ENCODE assay signal across 17 cellular contexts in genomic region chr5:116032991-116033390, GRCh38. TPM values are rescaled to one million over a fixed set of nuclear protein-coding genes. Genes with fewer than 3 reads are reported as not detected.
DNase-seq lines count a peak whose midpoint lies in the region; ATAC-seq, FAIRE-seq and TF ChIP-seq lines count a peak whose summit lies in the region.
"Had no signal": no experiment of that assay in that cellular context is flagged by ENCODE, and none has a peak within 500 bp of the region (broad histone marks: within the 10 kb centered on the region; RNA-seq: fewer than 3 reads in every experiment).

No MANE protein-coding gene starts in this region.

- no peak for TF ChIP-seq POLR2A in GM12891 (IDR thresholded peaks at IDR 0.05; ENCODE audit: low read depth, low read length)
- TF ChIP-seq POLR2A in HCT116 (IDR thresholded peaks at IDR 0.05; ENCODE audit: borderline replicate concordance, extremely low read depth, insufficient read depth, insufficient read length) = no peak

- H3K9me3 ChIP-seq in HCT116 (ENCODE audit: control insufficient read depth in 1 of 2, insufficient read depth in 1 of 2, low read depth in 1 of 2, low read length in 2 of 2) (no peaks in the 10 kb centered on the region), Loucy (ENCODE audit: insufficient read depth, low read depth, low read length) (no peaks in the 10 kb centered on the region)
- H3K9me3 ChIP-seq: right atrium auricular region had no signal

- H2AFZ ChIP-seq in HCT116 (ENCODE audit: low read depth, low read length, poor library complexity, severe bottlenecking) (no peak overlapping the region), Loucy (ENCODE audit: low read length) (no peak overlapping the region)

- no peaks in the 10 kb centered on the region for H3K36me3 Mint-ChIP-seq in activated naive CD4-positive, alpha-beta T cell treated with anti-CD3 and anti-CD28 coated beads, Interleukin-2, amount 50 U/mL, for 72 hours
- H3K36me3 Mint-ChIP-seq: mesothelial cell of epicardium had no signal

- RAD21 ChIA-PET in HCT116 (lab: Charles Lee; ENCODE audit: low non-redundant PET in 1 of 2, low total read pairs in 2 of 2, uncharacterized antibody in 2 of 2, unreplicated experiment in 2 of 2) = no interaction called here

- H3K9ac ChIP-seq in HCT116 (ENCODE audit: low read length) (peak overlapping the region; percentile 30; the same call in 1 of the 2 replicates), Loucy (ENCODE audit: low read depth, low read length, poor library complexity, severe bottlenecking) (no peak overlapping the region)

- POLR2A ChIA-PET in HCT116 (lab: Charles Lee) = interaction anchor here (1.0 kb wide), 1 partner anchor 192 kb away, joined by 3 read pairs; the partner anchor contains the start of gene ATG12

- peak overlapping the region; percentile 46; the same call in 1 of the 2 replicates for H3K4me2 ChIP-seq in HCT116 (ENCODE audit: low read length)
- H3K4me2 ChIP-seq in Loucy (ENCODE audit: low read depth, low read length, poor library complexity, severe bottlenecking) = peak overlapping the region; percentile 27

- H3K27ac Mint-ChIP-seq in activated naive CD4-positive, alpha-beta T cell treated with anti-CD3 and anti-CD28 coated beads, Interleukin-2, amount 50 U/mL, for 72 hours = no peak overlapping the region
- H3K27ac Mint-ChIP-seq: mesothelial cell of epicardium had no signal

- CTCF ChIA-PET in HCT116 (lab: Charles Lee) = interaction anchor here (0.6 to 1.0 kb wide), 2 partner anchors 13 to 145 kb away, joined by 3 to 5 read pairs; no protein-coding TSS in a partner anchor

- H4K20me1 ChIP-seq in HCT116 (ENCODE audit: insufficient read depth) (no peaks in the 10 kb centered on the region), Loucy (ENCODE audit: insufficient read depth, low read length, poor library complexity, severe bottlenecking) (no peaks in the 10 kb centered on the region)

- peak; percentile 63 for FAIRE-seq in GM12891 (lab: Jason Lieb, UNC)

- H3K79me2 ChIP-seq in HCT116 (ENCODE audit: insufficient read depth, low read length) = no peaks in the 10 kb centered on the region
- no peaks in the 10 kb centered on the region for H3K79me2 ChIP-seq in Loucy (ENCODE audit: insufficient read depth, low read length)

- no peak for TF ChIP-seq CTCF in HCT116 (IDR thresholded peaks at IDR 0.05 in 2 of 3, conservative IDR thresholded peaks at IDR 0.05 in 1 of 3; ENCODE audit: borderline replicate concordance in 1 of 3, insufficient read depth in 1 of 3, low read depth in 2 of 3, low read length in 2 of 3)
- TF ChIP-seq CTCF in Loucy (conservative IDR thresholded peaks at IDR 0.05; ENCODE audit: low read length) = no peak

- H3K27me3 ChIP-seq in HCT116 (ENCODE audit: insufficient read depth, low read length) (no peaks in the 10 kb centered on the region), Loucy (ENCODE audit: insufficient read depth, low read length, poor library complexity, severe bottlenecking) (no peaks in the 10 kb centered on the region)
- H3K27me3 ChIP-seq: right atrium auricular region had no signal

- H3K9me3 Mint-ChIP-seq in activated naive CD4-positive, alpha-beta T cell treated with anti-CD3 and anti-CD28 coated beads, Interleukin-2, amount 50 U/mL, for 72 hours = no peaks in the 10 kb centered on the region
- H3K9me3 Mint-ChIP-seq: mesothelial cell of epicardium had no signal

- intact Hi-C loops in HCT116 (cut with micrococcal nuclease) = loop anchor here (1.0 to 2.0 kb wide), 3 partner anchors 103 to 399 kb away; no protein-coding TSS in a partner anchor

- H3K36me3 ChIP-seq in HCT116 (ENCODE audit: control insufficient read depth in 1 of 2, insufficient read depth in 2 of 2, low read length in 2 of 2) (peaks cover 0 to 8% of the 10 kb centered on the region in 2 experiments; a peak in 1 of 4 replicates), Loucy (ENCODE audit: insufficient read depth, low read length) (no peaks in the 10 kb centered on the region)
- H3K36me3 ChIP-seq: right atrium auricular region had no signal

- no peaks in the 10 kb centered on the region for H3F3A ChIP-seq in Loucy (ENCODE audit: low read depth)

- H3K27ac ChIP-seq in HCT116 (ENCODE audit: low read depth, low read length) = peak overlapping the region; percentile 52
- H3K27ac ChIP-seq: right atrium auricular region had no signal

- no TSS peak for BruUV-seq in HCT116 (replicated peaks; lab: Mats Ljungman, UMichigan)

- ATAC-seq in GM19395 (IDR thresholded peaks at IDR 0.05; ENCODE audit: unreplicated experiment) (peak; percentile 58), HCT116 (no peak)
- no peak for ATAC-seq in activated naive CD4-positive, alpha-beta T cell treated with anti-CD3 and anti-CD28 coated beads, Interleukin-2, amount 50 U/mL, for 72 hours
- ATAC-seq: Right ventricle myocardium inferior had no signal

- DNase-seq in GM12891 (ENCODE audit: insufficient read length, low spot score) (no peak), HCT116 (ENCODE audit: low read depth, low spot score) (no peak), RPMI8226 (no peak), OCI-M1 (lab: John Stamatoyannopoulos, UW) (no peak), DMS153 treated with DMSO at 0.1 percent for 48 hours (lab: John Stamatoyannopoulos, UW; ENCODE audit: unreplicated experiment) (no peak)
- DNase-seq in activated naive CD4-positive, alpha-beta T cell treated with anti-CD3 and anti-CD28 coated beads, Interleukin-2, amount 50 U/mL, for 72 hours (ENCODE audit: low spot score in 2 of 2) = no peak
- DNase-seq: activated gamma-delta T cell treated with Interleukin-2 at 50 U/mL for 16 hours, NCI-H1930, NCI-H446 treated with DMSO at 0.1 percent for 48 hours had no signal

- H3K4me3 ChIP-seq in HCT116 (replicated peaks in 1 of 2; ENCODE audit: low read depth in 1 of 2, low read length in 2 of 2) (no peak overlapping the region), Loucy (ENCODE audit: low read length, poor library complexity, severe bottlenecking) (no peak overlapping the region)
- H3K4me3 ChIP-seq: right atrium auricular region had no signal

- H3K9me2 ChIP-seq in HCT116 (ENCODE audit: insufficient read depth) = no peaks in the 10 kb centered on the region
- H3K9me2 ChIP-seq in Loucy (replicated peaks; ENCODE audit: low read depth, low read length) = no peaks in the 10 kb centered on the region

- TF ChIP-seq RAD21 in HCT116 (IDR thresholded peaks at IDR 0.05; ENCODE audit: low read depth) = no peak

- peaks cover 26 to 70% of the 10 kb centered on the region in 2 experiments for H3K4me1 ChIP-seq in HCT116 (ENCODE audit: control insufficient read depth in 1 of 2, insufficient read depth in 2 of 2, low read length in 2 of 2)
- H3K4me1 ChIP-seq in Loucy (ENCODE audit: insufficient read depth, low read length, poor library complexity, severe bottlenecking) = peaks cover 43% of the 10 kb centered on the region
- H3K4me1 ChIP-seq: right atrium auricular region had no signal

TF ChIP-seq in GM12891, 5 proteins besides CTCF, POLR2A, EP300 and RAD21:
- no peak for TF ChIP-seq POLR2AphosphoS5 (IDR thresholded peaks at IDR 0.05; ENCODE audit: low read depth, low read length)
- TF ChIP-seq TAF1 (IDR thresholded peaks at IDR 0.05; ENCODE audit: low read depth, low read length) = no peak
- no peak for TF ChIP-seq SPI1 (IDR thresholded peaks at IDR 0.05; ENCODE audit: low read depth, low read length)
- no peak for TF ChIP-seq POU2F2 (IDR thresholded peaks at IDR 0.05; ENCODE audit: low read depth, low read length)
- no peak for TF ChIP-seq PAX5 (IDR thresholded peaks at IDR 0.05; ENCODE audit: insufficient read depth, low read length, severe bottlenecking)

TF ChIP-seq in HCT116, 20 proteins besides CTCF, POLR2A, EP300 and RAD21:
- TF ChIP-seq SP1 (IDR thresholded peaks at IDR 0.05; ENCODE audit: low read depth) (no peak), CBX3 (IDR thresholded peaks at IDR 0.05; ENCODE audit: low read depth) (no peak), MAX (IDR thresholded peaks at IDR 0.05) (no peak), ZNF274 (IDR thresholded peaks at IDR 0.05; ENCODE audit: low read depth, low read length) (no peak), ATF3 (IDR thresholded peaks at IDR 0.05) (no peak), ZBTB33 (IDR thresholded peaks at IDR 0.05; ENCODE audit: extremely low read depth, insufficient replicate concordance, low read length) (no peak)

RNA-seq across cellular contexts. Expression of gene ARL14EPL, which starts 0.7 kb away (rescaled TPM):
- not detected for polyA plus RNA-seq in GM12891 (2012; ENCODE audit: low read depth, missing spikeins)
- 22.9 TPM for total RNA-seq in HCT116 (2021; ENCODE audit: unreplicated experiment)
- polyA plus RNA-seq in HCT116 (2012) = 17.3 and 18.7 TPM in 2 replicates
- total RNA-seq in activated naive CD4-positive, alpha-beta T cell treated with anti-CD3 and anti-CD28 coated beads, Interleukin-2, amount 50 U/mL, for 72 hours = not detected
- total RNA-seq: cerebellum; right atrium auricular region; Right ventricle myocardium inferior; T-helper 2 cell treated with Interferon-gamma antibody and Interleukin-4, amounts not matched to agents 100 ng/mL and 5 ng/mL, for 36 hours had no signal
- polyA plus RNA-seq: aorta had no signal

RNA-seq across cellular contexts. Expression of gene COMMD10, which starts 51.8 kb away (rescaled TPM):
- polyA plus RNA-seq in GM12891 (2012; ENCODE audit: low read depth, missing spikeins) = 15.6 TPM
- 35.3 TPM for total RNA-seq in HCT116 (2021; ENCODE audit: unreplicated experiment)
- polyA plus RNA-seq in HCT116 (2012) = 12.0 and 15.6 TPM in 2 replicates
- 10 to 100 TPM; 16.5 to 22.1 TPM for total RNA-seq in activated naive CD4-positive, alpha-beta T cell treated with anti-CD3 and anti-CD28 coated beads, Interleukin-2, amount 50 U/mL, for 72 hours

Comparison
In these comparisons a context has a peak if more than half of its experiments do, and no peak if none do; other contexts are left out.
1. RNA of gene ARL14EPL, which starts 0.7 kb away (total RNA-seq): 22.9 TPM in HCT116 (single experiment); not detected in activated naive CD4-positive, alpha-beta T cell treated with anti-CD3 and anti-CD28 coated beads, Interleukin-2, amount 50 U/mL, for 72 hours; every median in the first group is over 10 times any median in the second.